16 cellular contexts compared by ENCODE assay signal in the genomic region with DNA sequence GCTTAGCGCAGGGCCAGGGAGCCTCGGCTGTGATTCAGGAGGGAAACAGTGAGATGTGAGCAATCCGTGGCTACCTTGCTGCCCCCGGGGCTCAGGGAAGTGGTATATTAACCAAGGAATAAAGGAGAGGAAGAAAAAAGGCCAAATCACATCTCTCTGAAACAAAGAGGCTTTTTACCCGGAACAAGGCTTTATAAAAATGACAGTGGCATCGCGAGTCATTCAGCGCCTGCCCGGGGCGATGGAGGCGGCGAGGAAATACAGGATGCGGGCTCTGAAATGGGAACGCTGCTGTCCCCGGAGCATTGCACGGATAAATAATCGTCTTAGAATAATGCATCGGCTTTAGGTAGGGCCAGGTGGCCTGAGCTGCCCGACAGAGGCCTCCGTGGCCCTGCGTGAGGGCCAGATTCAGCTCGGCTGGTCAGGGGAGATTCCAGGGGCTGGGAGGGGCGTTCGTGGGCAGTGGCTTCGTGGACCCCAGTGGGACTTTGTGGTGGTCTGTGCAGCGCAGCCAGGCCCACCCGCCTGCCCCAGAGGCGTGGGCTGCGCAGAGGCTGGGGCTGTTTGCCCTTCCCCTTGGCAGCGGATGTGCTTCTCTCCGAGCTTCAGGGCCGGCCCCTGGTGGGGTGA.
A peak's percentile ranks its signal among the peaks of the same experiment; 100 is the strongest.
DNase-seq lines count a peak whose midpoint lies in the region; ATAC-seq and TF ChIP-seq lines count a peak whose summit lies in the region.
"Had no signal": no experiment of that assay in that cellular context is flagged by ENCODE, and none has a peak within 500 bp of the region (broad histone marks: within the 10 kb centered on the region; RNA-seq: fewer than 3 reads in every experiment).

No MANE protein-coding gene starts in this region.

- POLR2A ChIA-PET in WTC11 (lab: Charles Lee), result no interaction called here
- POLR2A ChIA-PET in CD4-positive, alpha-beta T cell (lab: Charles Lee), result no interaction called here

- H3K9me3 ChIP-seq in BLaER1, result peaks cover 5% of the 10 kb centered on the region; the same call in 1 of the 2 replicates
- H3K9me3 ChIP-seq in CD4-positive, alpha-beta T cell (ENCODE audit: control insufficient read depth, low read length), result no peaks in the 10 kb centered on the region
- no peaks in the 10 kb centered on the region for H3K9me3 ChIP-seq in left lung
- H3K9me3 ChIP-seq: MG63 had no signal

- H3K4me3 Mint-ChIP-seq in WTC11, result no peak overlapping the region
- no peak overlapping the region for H3K4me3 Mint-ChIP-seq in CD4-positive, alpha-beta T cell
- H3K4me3 Mint-ChIP-seq: CD4-positive, CD25-positive, alpha-beta regulatory T cell had no signal

- DNase-seq in WTC11 (ENCODE audit: low spot score) (no peak), renal cortical epithelial cell (ENCODE audit: low read depth) (peak; percentile 62), NCI-H524 (lab: John Stamatoyannopoulos, UW) (no peak), amygdala (lab: John Stamatoyannopoulos, UW) (no peak), left lung (no peak)
- DNase-seq in CD4-positive, alpha-beta T cell, result no peak
- DNase-seq: CD4-positive, CD25-positive, alpha-beta regulatory T cell; GOT3; MG63; NCI-H1105; NCI-H187 treated with DMSO at 0.1 percent for 48 hours; NCI-H446; NCI-H748 treated with DMSO at 0.1 percent for 48 hours had no signal

- no peaks in the 10 kb centered on the region; the same call in 1 of the 2 replicates for H3K27me3 Mint-ChIP-seq in WTC11 (ENCODE audit: low read depth)
- peaks cover 33% of the 10 kb centered on the region for H3K27me3 Mint-ChIP-seq in CD4-positive, alpha-beta T cell
- H3K27me3 Mint-ChIP-seq: CD4-positive, CD25-positive, alpha-beta regulatory T cell had no signal

- 0 out of 2 replicates have a peak overlapping the region, but pooled peaks have one; percentile 9 for H3K27ac Mint-ChIP-seq in WTC11
- H3K27ac Mint-ChIP-seq in CD4-positive, alpha-beta T cell, result no peak overlapping the region
- H3K27ac Mint-ChIP-seq: CD4-positive, CD25-positive, alpha-beta regulatory T cell had no signal

- CTCF ChIA-PET in WTC11 (lab: Charles Lee), result interaction anchor here (0.6 to 1.3 kb wide), 2 partner anchors 23 to 55 kb away, joined by 3 read pairs; no protein-coding TSS in a partner anchor
- CTCF ChIA-PET in CD4-positive, alpha-beta T cell (lab: Charles Lee), result no interaction called here

- H3K9ac ChIP-seq in BLaER1, result 0 out of 2 replicates have a peak overlapping the region, but pooled peaks have one; percentile 8

- H3K4me3 ChIP-seq in BLaER1 (no peak overlapping the region; the same call in 1 of the 2 replicates), left lung (no peak overlapping the region)
- H3K4me3 ChIP-seq: MG63 had no signal

- H4K20me1 ChIP-seq in BLaER1, result no peaks in the 10 kb centered on the region

- H3K27me3 ChIP-seq in BLaER1 (0 out of 2 replicates have a peak, but pooled peaks cover 8% of the 10 kb centered on the region), layer of hippocampus (ENCODE audit: control insufficient read depth, insufficient read depth, low read length) (no peaks in the 10 kb centered on the region), left lung (peaks cover 0 to 53% of the 10 kb centered on the region in 2 donors)
- peaks cover 40% of the 10 kb centered on the region for H3K27me3 ChIP-seq in CD4-positive, alpha-beta T cell (ENCODE audit: control insufficient read depth, insufficient read depth, low read length)
- H3K27me3 ChIP-seq: MG63 had no signal

- peaks cover 72% of the 10 kb centered on the region for H3K4me1 ChIP-seq in BLaER1
- H3K4me1 ChIP-seq in left lung, result peaks cover 29 to 43% of the 10 kb centered on the region in 2 donors

- no peaks in the 10 kb centered on the region for H3K36me3 ChIP-seq in BLaER1
- H3K36me3 ChIP-seq in left lung, result no peaks in the 10 kb centered on the region
- H3K36me3 ChIP-seq: MG63 had no signal

- peak overlapping the region; percentile 97 for H3K4me2 ChIP-seq in BLaER1

- no peak for ATAC-seq in WTC11
- no peak for ATAC-seq in CD4-positive, alpha-beta T cell (ENCODE audit: poor library complexity)
- ATAC-seq in left lung, result no peak
- ATAC-seq: Right ventricle myocardium inferior had no signal

- no peaks in the 10 kb centered on the region for H3K36me3 Mint-ChIP-seq in WTC11
- no peaks in the 10 kb centered on the region for H3K36me3 Mint-ChIP-seq in CD4-positive, alpha-beta T cell (ENCODE audit: low read depth)
- H3K36me3 Mint-ChIP-seq: CD4-positive, CD25-positive, alpha-beta regulatory T cell had no signal

- H3K27ac ChIP-seq in BLaER1 (peak overlapping the region; percentile 97), layer of hippocampus (ENCODE audit: low read depth, low read length) (peak overlapping the region; percentile 77), left lung (no peak overlapping the region)
- H3K27ac ChIP-seq in CD4-positive, alpha-beta T cell (ENCODE audit: low read depth, low read length), result no peak overlapping the region

- H3K4me1 Mint-ChIP-seq in WTC11, result no peaks in the 10 kb centered on the region
- no peaks in the 10 kb centered on the region for H3K4me1 Mint-ChIP-seq in CD4-positive, alpha-beta T cell (ENCODE audit: low read depth)
- H3K4me1 Mint-ChIP-seq: CD4-positive, CD25-positive, alpha-beta regulatory T cell had no signal

- intact Hi-C loops in CD4-positive, alpha-beta T cell (cut with DNase I, micrococcal nuclease), result no loop called here
- intact Hi-C loops in left lung (cut with DNase I), result no loop called here

- no peak for TF ChIP-seq CTCF in WTC11 (IDR thresholded peaks at IDR 0.05)
- no peak for TF ChIP-seq CTCF in CD4-positive, alpha-beta T cell (IDR thresholded peaks at IDR 0.05)
- no peak for TF ChIP-seq CTCF in left lung (IDR thresholded peaks at IDR 0.05)

- no peaks in the 10 kb centered on the region for H3K9me3 Mint-ChIP-seq in WTC11
- H3K9me3 Mint-ChIP-seq in CD4-positive, alpha-beta T cell, result no peaks in the 10 kb centered on the region

TF ChIP-seq in WTC11, 78 proteins besides CTCF, POLR2A, EP300 and RAD21 (continues in another document):
- TF ChIP-seq, protein P1, sequence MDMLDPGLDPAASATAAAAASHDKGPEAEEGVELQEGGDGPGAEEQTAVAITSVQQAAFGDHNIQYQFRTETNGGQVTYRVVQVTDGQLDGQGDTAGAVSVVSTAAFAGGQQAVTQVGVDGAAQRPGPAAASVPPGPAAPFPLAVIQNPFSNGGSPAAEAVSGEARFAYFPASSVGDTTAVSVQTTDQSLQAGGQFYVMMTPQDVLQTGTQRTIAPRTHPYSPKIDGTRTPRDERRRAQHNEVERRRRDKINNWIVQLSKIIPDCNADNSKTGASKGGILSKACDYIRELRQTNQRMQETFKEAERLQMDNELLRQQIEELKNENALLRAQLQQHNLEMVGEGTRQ (CRISPR knock-in tag; IDR thresholded peaks at IDR 0.05), result no peak
- TF ChIP-seq, protein P2, sequence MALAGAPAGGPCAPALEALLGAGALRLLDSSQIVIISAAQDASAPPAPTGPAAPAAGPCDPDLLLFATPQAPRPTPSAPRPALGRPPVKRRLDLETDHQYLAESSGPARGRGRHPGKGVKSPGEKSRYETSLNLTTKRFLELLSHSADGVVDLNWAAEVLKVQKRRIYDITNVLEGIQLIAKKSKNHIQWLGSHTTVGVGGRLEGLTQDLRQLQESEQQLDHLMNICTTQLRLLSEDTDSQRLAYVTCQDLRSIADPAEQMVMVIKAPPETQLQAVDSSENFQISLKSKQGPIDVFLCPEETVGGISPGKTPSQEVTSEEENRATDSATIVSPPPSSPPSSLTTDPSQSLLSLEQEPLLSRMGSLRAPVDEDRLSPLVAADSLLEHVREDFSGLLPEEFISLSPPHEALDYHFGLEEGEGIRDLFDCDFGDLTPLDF (CRISPR knock-in tag; IDR thresholded peaks at IDR 0.05), result no peak
- TF ChIP-seq GRHL2 (CRISPR knock-in tag; IDR thresholded peaks at IDR 0.05; ENCODE audit: insufficient replicate concordance, severe bottlenecking) (no peak), ZNF416 (CRISPR knock-in tag; IDR thresholded peaks at IDR 0.05) (no peak), ZNF317 (CRISPR knock-in tag; IDR thresholded peaks at IDR 0.05; ENCODE audit: borderline replicate concordance, low read depth) (no peak), ESRRA (CRISPR knock-in tag; IDR thresholded peaks at IDR 0.05; ENCODE audit: borderline replicate concordance) (no peak), NFYB (CRISPR knock-in tag; conservative IDR thresholded peaks at IDR 0.05; ENCODE audit: low read depth) (no peak), FOXP1 (CRISPR knock-in tag; IDR thresholded peaks at IDR 0.05; ENCODE audit: borderline replicate concordance) (no peak), NR2C2 (CRISPR knock-in tag; IDR thresholded peaks at IDR 0.05) (no peak), SMAD4 (CRISPR knock-in tag; IDR thresholded peaks at IDR 0.05) (no peak), TP53 (CRISPR knock-in tag; IDR thresholded peaks at IDR 0.05) (no peak)
- TF ChIP-seq, protein P3, sequence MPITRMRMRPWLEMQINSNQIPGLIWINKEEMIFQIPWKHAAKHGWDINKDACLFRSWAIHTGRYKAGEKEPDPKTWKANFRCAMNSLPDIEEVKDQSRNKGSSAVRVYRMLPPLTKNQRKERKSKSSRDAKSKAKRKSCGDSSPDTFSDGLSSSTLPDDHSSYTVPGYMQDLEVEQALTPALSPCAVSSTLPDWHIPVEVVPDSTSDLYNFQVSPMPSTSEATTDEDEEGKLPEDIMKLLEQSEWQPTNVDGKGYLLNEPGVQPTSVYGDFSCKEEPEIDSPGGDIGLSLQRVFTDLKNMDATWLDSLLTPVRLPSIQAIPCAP (CRISPR knock-in tag; IDR thresholded peaks at IDR 0.05), result no peak
- TF ChIP-seq, protein P4, sequence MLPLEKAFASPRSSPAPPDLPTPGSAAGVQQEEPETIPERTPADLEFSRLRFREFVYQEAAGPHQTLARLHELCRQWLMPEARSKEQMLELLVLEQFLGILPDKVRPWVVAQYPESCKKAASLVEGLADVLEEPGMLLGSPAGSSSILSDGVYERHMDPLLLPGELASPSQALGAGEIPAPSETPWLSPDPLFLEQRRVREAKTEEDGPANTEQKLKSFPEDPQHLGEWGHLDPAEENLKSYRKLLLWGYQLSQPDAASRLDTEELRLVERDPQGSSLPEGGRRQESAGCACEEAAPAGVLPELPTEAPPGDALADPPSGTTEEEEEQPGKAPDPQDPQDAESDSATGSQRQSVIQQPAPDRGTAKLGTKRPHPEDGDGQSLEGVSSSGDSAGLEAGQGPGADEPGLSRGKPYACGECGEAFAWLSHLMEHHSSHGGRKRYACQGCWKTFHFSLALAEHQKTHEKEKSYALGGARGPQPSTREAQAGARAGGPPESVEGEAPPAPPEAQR (CRISPR knock-in tag; IDR thresholded peaks at IDR 0.05), result no peak

Comparison
In these comparisons a context has a peak if more than half of its experiments do, and no peak if none do; other contexts are left out.
1. H3K27ac ChIP-seq: peak in BLaER1 (single experiment) and layer of hippocampus (single experiment); none in CD4-positive, alpha-beta T cell (single experiment) and left lung (0 of 2).